9 cellular contexts compared by ENCODE assay signal in the genomic region with DNA sequence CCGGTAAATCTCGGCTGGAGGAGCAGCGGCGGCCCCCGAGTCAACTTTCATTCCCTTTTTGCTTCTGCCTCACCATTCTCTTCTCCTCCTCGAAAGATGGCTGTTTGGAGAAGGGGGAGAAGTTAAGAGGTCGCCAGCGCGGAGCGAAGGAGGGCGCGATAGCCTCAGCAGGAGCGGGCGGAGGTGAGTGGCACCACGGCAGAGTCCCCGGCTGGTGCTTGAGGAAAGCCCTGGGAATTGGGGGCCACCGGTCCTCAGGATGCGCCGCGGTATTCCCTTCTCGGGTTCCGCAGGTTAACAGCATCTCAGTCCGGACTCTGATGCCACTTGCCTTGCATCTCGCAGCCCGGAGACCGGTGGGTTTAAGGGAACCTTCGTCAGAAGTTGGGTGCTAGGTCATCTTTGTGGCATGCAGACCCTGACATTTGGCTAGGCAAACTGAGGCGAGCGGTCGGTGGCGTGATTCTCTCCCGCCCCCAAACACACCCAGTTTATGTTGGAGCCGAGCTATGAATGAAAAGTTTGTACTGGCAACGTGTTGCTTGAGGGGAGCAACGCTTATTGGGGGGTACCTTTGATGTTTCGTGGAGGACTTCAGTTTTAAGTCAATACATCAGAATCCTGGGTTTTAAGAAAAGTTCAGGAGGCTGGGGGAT. TPM values are rescaled to one million over a fixed set of nuclear protein-coding genes. Genes with fewer than 3 reads are reported as not detected.
DNase-seq lines count a peak whose midpoint lies in the region; ATAC-seq, FAIRE-seq and TF ChIP-seq lines count a peak whose summit lies in the region.
"Had no signal": no experiment of that assay in that cellular context is flagged by ENCODE, and none has a peak within 500 bp of the region (broad histone marks: within the 10 kb centered on the region; RNA-seq: fewer than 3 reads in every experiment).

No MANE protein-coding gene starts in this region.

- intact Hi-C loops in spleen (cut with DNase I; ENCODE audit: low total_unique reads), result no loop called here

- no peaks in the 10 kb centered on the region for H3K79me2 ChIP-seq in astrocyte (ENCODE audit: insufficient read depth, low read length)

- H3K4me1 ChIP-seq in astrocyte (ENCODE audit: insufficient read depth, low read length) (peaks cover 7% of the 10 kb centered on the region), spleen (peaks cover 3 to 33% (median 12%) of the 10 kb centered on the region in 6 donors)

- no peaks in the 10 kb centered on the region for H3K36me3 Mint-ChIP-seq in astrocyte (ENCODE audit: low read depth, unreplicated experiment)

- peak overlapping the region; percentile 59 for H3K4me3 ChIP-seq in AG10803 (ENCODE audit: low read length)
- peak overlapping the region; percentile 77 for H3K4me3 ChIP-seq in astrocyte (ENCODE audit: insufficient read depth, low read depth, low read length)
- H3K4me3 ChIP-seq in spleen, result peak overlapping the region; percentile 44 to 87 (median 72)

- H3K27me3 ChIP-seq in astrocyte (ENCODE audit: insufficient read depth, low read length) (no peaks in the 10 kb centered on the region), spleen (replicated peaks in 1 of 7) (peaks cover 0 to 36% (median 24%) of the 10 kb centered on the region in 7 donors)

- H3K27me3 Mint-ChIP-seq in astrocyte (ENCODE audit: low read depth, unreplicated experiment), result peaks cover 37% of the 10 kb centered on the region

- peak overlapping the region; percentile 74 for H3K9ac ChIP-seq in astrocyte (ENCODE audit: low read length)

- peaks cover 5% of the 10 kb centered on the region for H3K9me3 Mint-ChIP-seq in astrocyte (ENCODE audit: unreplicated experiment)

- ATAC-seq in HG03354 (IDR thresholded peaks at IDR 0.05; ENCODE audit: poor library complexity, severe bottlenecking, unreplicated experiment), result peak; percentile 27
- no peak for ATAC-seq in GM18861 (IDR thresholded peaks at IDR 0.05; ENCODE audit: unreplicated experiment)
- ATAC-seq in HG02678 (IDR thresholded peaks at IDR 0.05; ENCODE audit: unreplicated experiment), result no peak

- TF ChIP-seq POLR2A in spleen (IDR thresholded peaks at IDR 0.05), result no peak

- FAIRE-seq in astrocyte (lab: Jason Lieb, UNC), result no peak

- H3K27ac Mint-ChIP-seq in astrocyte (ENCODE audit: unreplicated experiment), result no peak overlapping the region

- H3K9me3 ChIP-seq in astrocyte (ENCODE audit: insufficient read depth, low read depth, low read length) (no peaks in the 10 kb centered on the region), spleen (peaks cover 0 to 13% (median 5%) of the 10 kb centered on the region in 8 donors)

- H2AFZ ChIP-seq in astrocyte (ENCODE audit: low read depth, low read length), result peak overlapping the region; percentile 88

- H4K20me1 ChIP-seq in astrocyte (ENCODE audit: insufficient read depth, low read length), result no peaks in the 10 kb centered on the region

- H3K36me3 ChIP-seq in astrocyte (ENCODE audit: insufficient read depth, low read length) (no peaks in the 10 kb centered on the region), spleen (no peaks in the 10 kb centered on the region)

- H3K27ac ChIP-seq in astrocyte (ENCODE audit: low read depth, low read length), result no peak overlapping the region
- H3K27ac ChIP-seq in spleen, result peak overlapping the region in 4 of 8 donors; percentile 33 to 75 (median 52)

- DNase-seq in AG10803 (ENCODE audit: low read depth), result peak; percentile 0
- DNase-seq in astrocyte (ENCODE audit: low read depth), result peak; percentile 15
- DNase-seq in iPS-NIHi7 (ENCODE audit: extremely low spot score), result peak; percentile 32
- peak; percentile 59 for DNase-seq in spleen
- no peak for DNase-seq in DMS 273 (lab: John Stamatoyannopoulos, UW; ENCODE audit: unreplicated experiment)

- peak overlapping the region; percentile 97 for H3K4me2 ChIP-seq in astrocyte (ENCODE audit: low read length)

- no peaks in the 10 kb centered on the region for H3K4me1 Mint-ChIP-seq in astrocyte (ENCODE audit: low read depth, unreplicated experiment)

- TF ChIP-seq CTCF in AG10803 (conservative IDR thresholded peaks at IDR 0.05; ENCODE audit: low read length), result no peak
- no peak for TF ChIP-seq CTCF in astrocyte (IDR thresholded peaks at IDR 0.05; ENCODE audit: insufficient read depth, low read depth, low read length)
- TF ChIP-seq CTCF in spleen (IDR thresholded peaks at IDR 0.05 in 8 of 11, conservative IDR thresholded peaks at IDR 0.05 in 3 of 11), result no peak

- peak overlapping the region; percentile 83 for H3K4me3 Mint-ChIP-seq in astrocyte (ENCODE audit: unreplicated experiment)

- WGBS in spleen, 5 donors, result 20 to 30% (median 24%) methylated on average over 23 to 36 of the region's 36 CpGs

RNA-seq across cellular contexts. Expression of a gene that starts 59.5 kb away (rescaled TPM):
- total RNA-seq in astrocyte (not detected in 2 replicates), spleen (not detected)
- polyA plus RNA-seq in spleen, result not detected
- total RNA-seq: temporal lobe had no signal
